ENCODE assay signal across 9 cellular contexts in genomic region chr18:36296591-36297418, GRCh38. TPM values are rescaled to one million over a fixed set of nuclear protein-coding genes. Genes with fewer than 3 reads are reported as not detected.
DNase-seq lines count a peak whose midpoint lies in the region; ATAC-seq, FAIRE-seq and TF ChIP-seq lines count a peak whose summit lies in the region.
"Had no signal": no experiment of that assay in that cellular context is flagged by ENCODE, and none has a peak within 500 bp of the region (broad histone marks: within the 10 kb centered on the region; RNA-seq: fewer than 3 reads in every experiment).

No MANE protein-coding gene starts in this region.

- FAIRE-seq in endothelial cell of umbilical vein (lab: Jason Lieb, UNC) = peak; percentile 89

- H3K9ac ChIP-seq in endothelial cell of umbilical vein (replicated peaks; ENCODE audit: extremely low read depth, insufficient read depth, low read length) = no peak overlapping the region

- WGBS in thymus = 2% methylated on average over 50 of the region's 50 CpGs

- CTCF ChIA-PET in endothelial cell of umbilical vein (lab: Charles Lee) = interaction anchor here (1.6 to 5.1 kb wide), 5 partner anchors 13 to 275 kb away, joined by 3 to 25 read pairs (median 7); no protein-coding TSS in a partner anchor

- H3K9me3 Mint-ChIP-seq in IgD-negative memory B cell (no peaks in the 10 kb centered on the region), immature natural killer cell (no peaks in the 10 kb centered on the region)

- H3K36me3 ChIP-seq in SJSA1 = no peaks in the 10 kb centered on the region
- H3K36me3 ChIP-seq in endothelial cell of umbilical vein (ENCODE audit: control insufficient read depth in 2 of 2, extremely low read depth in 1 of 2, insufficient read depth in 2 of 2, low read length in 2 of 2) = no peaks in the 10 kb centered on the region
- H3K36me3 ChIP-seq in thymus (ENCODE audit: control insufficient read depth, insufficient read depth) = no peaks in the 10 kb centered on the region

- intact Hi-C loops in endothelial cell of umbilical vein (cut with micrococcal nuclease) = loop anchor here (1.0 to 10.0 kb wide), 6 partner anchors 110 to 458 kb away; partner anchors contain the start of genes ELP2, MOCOS and SLC39A6

- H3K9me1 ChIP-seq in endothelial cell of umbilical vein (replicated peaks; ENCODE audit: control insufficient read depth, extremely low read depth, insufficient read depth, low read length) = no peaks in the 10 kb centered on the region

- in situ Hi-C loops in Caki2 (cut with HindIII; ENCODE audit: low pct_unique_long_range_greater_than_20kb, low sequenced_read_pairs) = no loop called here

- dilution Hi-C loops in endothelial cell of umbilical vein (cut with MboI; ENCODE audit: extremely low pct_ligation_motif_present, low sequenced_read_pairs) = no loop called here

- H3K4me1 ChIP-seq in SJSA1 (replicated peaks) (peaks cover 13% of the 10 kb centered on the region), endothelial cell of umbilical vein (ENCODE audit: control insufficient read depth, extremely low read depth, insufficient read depth, low read length) (peaks cover 10% of the 10 kb centered on the region), thymus (ENCODE audit: control insufficient read depth, insufficient read depth, low read length) (no peaks in the 10 kb centered on the region)

- H3K27ac Mint-ChIP-seq in IgD-negative memory B cell (no peak overlapping the region), immature natural killer cell (no peak overlapping the region)

- peak overlapping the region in 3 of 4 donors; percentile 56 to 78 (median 60) for H3K4me3 Mint-ChIP-seq in IgD-negative memory B cell
- H3K4me3 Mint-ChIP-seq in immature natural killer cell = peak overlapping the region in 1 of 5 donors; percentile 25

- peak overlapping the region; percentile 75 for H3K4me2 ChIP-seq in endothelial cell of umbilical vein (ENCODE audit: insufficient read depth, low read length)

- TF ChIP-seq CTCF in endothelial cell of umbilical vein (IDR thresholded peaks at IDR 0.05; ENCODE audit: extremely low read depth in 1 of 2, insufficient read depth in 1 of 2, low read depth in 1 of 2, low read length in 2 of 2) = peak; percentile 35 to 50

- peak; percentile 15 for ATAC-seq in GM19397 (IDR thresholded peaks at IDR 0.05; ENCODE audit: unreplicated experiment)

- H3K27me3 ChIP-seq in SJSA1 (replicated peaks) = peaks cover 30% of the 10 kb centered on the region
- peaks cover 39 to 52% of the 10 kb centered on the region in 2 experiments for H3K27me3 ChIP-seq in endothelial cell of umbilical vein (ENCODE audit: control insufficient read depth in 2 of 2, insufficient read depth in 2 of 2, low read length in 2 of 2)
- H3K27me3 ChIP-seq in thymus (ENCODE audit: control insufficient read depth, insufficient read depth) = peaks cover 57% of the 10 kb centered on the region

- H3K36me3 Mint-ChIP-seq in IgD-negative memory B cell (no peaks in the 10 kb centered on the region), immature natural killer cell (no peaks in the 10 kb centered on the region)

- H4K20me1 ChIP-seq in endothelial cell of umbilical vein (replicated peaks; ENCODE audit: control insufficient read depth, extremely low read depth, insufficient read depth, low read length) = no peaks in the 10 kb centered on the region

- H3K27me3 Mint-ChIP-seq in IgD-negative memory B cell (peaks cover 17% of the 10 kb centered on the region), immature natural killer cell (ENCODE audit: low read depth in 3 of 3) (peaks cover 7 to 17% (median 14%) of the 10 kb centered on the region in 3 donors)

- H3K4me3 ChIP-seq in SJSA1 = peak overlapping the region; percentile 38
- H3K4me3 ChIP-seq in endothelial cell of umbilical vein (replicated peaks in 1 of 3; ENCODE audit: insufficient read depth in 1 of 3, low read depth in 1 of 3, low read length in 3 of 3) = peak overlapping the region in 2 of 3 experiments; percentile 28 to 34
- peak overlapping the region; percentile 43 for H3K4me3 ChIP-seq in thymus (ENCODE audit: low read length)

- no peaks in the 10 kb centered on the region for H3K79me2 ChIP-seq in endothelial cell of umbilical vein (ENCODE audit: control insufficient read depth, insufficient read depth, low read length)

- DNase-seq in Caki2 (ENCODE audit: low read depth) = peak; percentile 71
- DNase-seq in SJSA1 (ENCODE audit: low read depth in 1 of 2, low spot score in 2 of 2) = peak; percentile 55 to 75
- peak; percentile 68 for DNase-seq in endothelial cell of umbilical vein (ENCODE audit: low read depth, low spot score)
- DNase-seq in medulla oblongata (ENCODE audit: extremely low spot score) = peak; percentile 75
- no peak for DNase-seq in immature natural killer cell

- no peak for TF ChIP-seq POLR2A in endothelial cell of umbilical vein (IDR thresholded peaks at IDR 0.05; ENCODE audit: low read depth, low read length)

- H2AFZ ChIP-seq in endothelial cell of umbilical vein (ENCODE audit: low read depth, low read length) = peak overlapping the region; percentile 88

- H3K27ac ChIP-seq in SJSA1 (no peak overlapping the region), endothelial cell of umbilical vein (ENCODE audit: insufficient read depth, low read depth, low read length) (no peak overlapping the region), thymus (ENCODE audit: low read depth) (peak overlapping the region; percentile 18)

- no TSS peak for BruUV-seq in endothelial cell of umbilical vein (replicated peaks; lab: Mats Ljungman, UMichigan)

- peaks cover 0 to 2% (median 0%) of the 10 kb centered on the region in 3 donors for H3K4me1 Mint-ChIP-seq in IgD-negative memory B cell
- H3K4me1 Mint-ChIP-seq in immature natural killer cell = peaks cover 0 to 2% of the 10 kb centered on the region in 2 donors

- H3K9me3 ChIP-seq in SJSA1 (replicated peaks) = no peaks in the 10 kb centered on the region
- no peaks in the 10 kb centered on the region for H3K9me3 ChIP-seq in endothelial cell of umbilical vein (replicated peaks; ENCODE audit: control insufficient read depth, insufficient read depth, low read length)
- no peaks in the 10 kb centered on the region for H3K9me3 ChIP-seq in thymus (ENCODE audit: control insufficient read depth)

- POLR2A ChIA-PET in endothelial cell of umbilical vein (lab: Charles Lee) = no interaction called here

TF ChIP-seq in endothelial cell of umbilical vein, 7 proteins besides CTCF, POLR2A, EP300 and RAD21:
- TF ChIP-seq MAX (IDR thresholded peaks at IDR 0.05; ENCODE audit: insufficient read depth, insufficient read length) (no peak), JUN (IDR thresholded peaks at IDR 0.05; ENCODE audit: borderline replicate concordance, insufficient read depth, insufficient read length, low read depth) (no peak), FOS (IDR thresholded peaks at IDR 0.05; ENCODE audit: borderline replicate concordance, insufficient read depth, low read length) (no peak), EZH2 (IDR thresholded peaks at IDR 0.05; ENCODE audit: borderline replicate concordance, low read depth, low read length, severe bottlenecking) (peak; percentile 19)

RNA-seq across cellular contexts. Expression of gene FHOD3, which starts 0.7 kb away (rescaled TPM):
- total RNA-seq in Caki2 (2014; rRNA removed; shearing (Covaris generic); ENCODE audit: low replicate concordance) = 7.8 and 15.0 TPM in 2 replicates
- not detected for polyA plus RNA-seq in IgD-negative memory B cell
- total RNA-seq in SJSA1 (2014; rRNA removed; shearing (Covaris generic)) = 0.53 TPM in 1 of 2 replicates, not detected in the other
- 0.58 and 1.5 TPM in 2 replicates for total RNA-seq in endothelial cell of umbilical vein
- 0.03 and 0.06 TPM in 2 replicates for polyA plus RNA-seq in endothelial cell of umbilical vein
- 0.04 TPM in 2 replicates for polyA plus RNA-seq in endothelial cell of umbilical vein (2011; cell fraction: cytosol; rRNA removed)
- polyA plus RNA-seq in endothelial cell of umbilical vein (2011; cell fraction: nucleus; rRNA removed) = 0.12 TPM in 1 of 2 replicates, not detected in the other
- polyA plus RNA-seq in endothelial cell of umbilical vein (2012) = 0.53 and 0.66 TPM in 2 replicates
- 0.05 and 0.21 TPM in 2 replicates for polyA minus RNA-seq in endothelial cell of umbilical vein
- not detected for polyA minus RNA-seq in endothelial cell of umbilical vein (2011; cell fraction: cytosol; rRNA and poly(A)+ RNA removed)
- polyA minus RNA-seq in endothelial cell of umbilical vein (2011; cell fraction: nucleus; rRNA and poly(A)+ RNA removed) = 0.10 and 0.24 TPM in 2 replicates
- 4.1 TPM for polyA plus RNA-seq in thymus
- polyA plus RNA-seq in immature natural killer cell = not detected
- total RNA-seq: activated CD8-positive, alpha-beta memory T cell treated with anti-CD3 and anti-CD28 coated beads for 36 hours had no signal

Comparison
In these comparisons a context has a peak if more than half of its experiments do, and no peak if none do; other contexts are left out.
1. DNase-seq: peak in Caki2 (single experiment), SJSA1 (2 of 2), endothelial cell of umbilical vein (single experiment) and medulla oblongata (single experiment); none in immature natural killer cell (0 of 3).
2. Peak in every context shown above with its lines, with median percentiles within 50 percentile points of each other: H3K4me3 ChIP-seq.